Comparison of ENCODE assay signal across 2 cellular contexts in the genomic region with DNA sequence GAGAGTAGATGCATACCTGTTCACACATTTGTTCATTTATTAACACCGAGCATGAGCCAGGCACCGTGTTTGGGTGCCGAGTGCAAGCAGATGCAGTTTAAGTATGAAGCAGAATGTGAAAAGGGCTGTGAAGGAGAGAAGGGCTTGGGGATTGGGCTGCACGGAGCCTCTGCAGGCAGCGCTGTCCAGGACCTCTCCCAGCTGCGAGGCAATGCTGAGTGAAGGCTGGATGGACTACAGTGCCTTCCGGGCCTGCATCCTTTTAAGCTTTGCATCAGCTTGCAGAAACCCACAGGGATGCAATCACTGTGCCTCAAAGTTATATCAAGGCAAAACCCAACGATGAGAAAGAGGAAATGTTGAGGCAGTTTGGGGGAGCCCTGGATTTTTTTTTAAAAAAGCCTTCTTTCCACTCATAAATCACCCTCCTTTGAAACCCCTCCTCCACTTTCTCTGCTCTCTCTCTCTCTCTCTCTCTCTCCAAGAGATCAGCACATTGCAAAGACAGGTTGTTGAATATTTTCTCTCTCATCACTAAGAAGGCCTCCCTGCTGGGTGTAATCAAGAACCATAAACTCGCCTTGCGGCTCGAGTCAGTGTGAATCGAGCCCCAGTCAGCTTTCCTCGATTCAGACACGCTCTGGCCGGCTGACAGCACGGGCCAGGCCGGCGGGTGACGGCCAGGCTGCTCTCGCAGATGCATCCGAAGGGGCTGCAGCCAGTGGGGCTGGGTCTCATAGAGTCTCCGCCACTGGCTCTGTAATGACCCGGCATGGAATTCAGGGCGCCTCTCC.
TF ChIP-seq lines count a peak whose summit lies in the region.

No MANE protein-coding gene starts in this region.

TF ChIP-seq in HEK293T, 16 proteins besides CTCF, POLR2A, EP300 and RAD21 (continued from another document):
- TF ChIP-seq, protein P1, sequence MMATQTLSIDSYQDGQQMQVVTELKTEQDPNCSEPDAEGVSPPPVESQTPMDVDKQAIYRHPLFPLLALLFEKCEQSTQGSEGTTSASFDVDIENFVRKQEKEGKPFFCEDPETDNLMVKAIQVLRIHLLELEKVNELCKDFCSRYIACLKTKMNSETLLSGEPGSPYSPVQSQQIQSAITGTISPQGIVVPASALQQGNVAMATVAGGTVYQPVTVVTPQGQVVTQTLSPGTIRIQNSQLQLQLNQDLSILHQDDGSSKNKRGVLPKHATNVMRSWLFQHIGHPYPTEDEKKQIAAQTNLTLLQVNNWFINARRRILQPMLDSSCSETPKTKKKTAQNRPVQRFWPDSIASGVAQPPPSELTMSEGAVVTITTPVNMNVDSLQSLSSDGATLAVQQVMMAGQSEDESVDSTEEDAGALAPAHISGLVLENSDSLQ (IDR thresholded peaks at IDR 0.05), result no peak
- TF ChIP-seq HDGF (IDR thresholded peaks at IDR 0.05; ENCODE audit: borderline replicate concordance), result no peak
- no peak for TF ChIP-seq ELF4 (IDR thresholded peaks at IDR 0.05)
- TF ChIP-seq BHLHE40 (IDR thresholded peaks at IDR 0.05; ENCODE audit: borderline replicate concordance), result no peak
- no peak for TF ChIP-seq L3MBTL2 (conservative IDR thresholded peaks at IDR 0.05)
- TF ChIP-seq TARDBP (IDR thresholded peaks at IDR 0.05), result no peak

TF ChIP-seq in H1, 55 proteins besides CTCF, POLR2A, EP300 and RAD21 (continued from another document):
- TF ChIP-seq, protein P2, sequence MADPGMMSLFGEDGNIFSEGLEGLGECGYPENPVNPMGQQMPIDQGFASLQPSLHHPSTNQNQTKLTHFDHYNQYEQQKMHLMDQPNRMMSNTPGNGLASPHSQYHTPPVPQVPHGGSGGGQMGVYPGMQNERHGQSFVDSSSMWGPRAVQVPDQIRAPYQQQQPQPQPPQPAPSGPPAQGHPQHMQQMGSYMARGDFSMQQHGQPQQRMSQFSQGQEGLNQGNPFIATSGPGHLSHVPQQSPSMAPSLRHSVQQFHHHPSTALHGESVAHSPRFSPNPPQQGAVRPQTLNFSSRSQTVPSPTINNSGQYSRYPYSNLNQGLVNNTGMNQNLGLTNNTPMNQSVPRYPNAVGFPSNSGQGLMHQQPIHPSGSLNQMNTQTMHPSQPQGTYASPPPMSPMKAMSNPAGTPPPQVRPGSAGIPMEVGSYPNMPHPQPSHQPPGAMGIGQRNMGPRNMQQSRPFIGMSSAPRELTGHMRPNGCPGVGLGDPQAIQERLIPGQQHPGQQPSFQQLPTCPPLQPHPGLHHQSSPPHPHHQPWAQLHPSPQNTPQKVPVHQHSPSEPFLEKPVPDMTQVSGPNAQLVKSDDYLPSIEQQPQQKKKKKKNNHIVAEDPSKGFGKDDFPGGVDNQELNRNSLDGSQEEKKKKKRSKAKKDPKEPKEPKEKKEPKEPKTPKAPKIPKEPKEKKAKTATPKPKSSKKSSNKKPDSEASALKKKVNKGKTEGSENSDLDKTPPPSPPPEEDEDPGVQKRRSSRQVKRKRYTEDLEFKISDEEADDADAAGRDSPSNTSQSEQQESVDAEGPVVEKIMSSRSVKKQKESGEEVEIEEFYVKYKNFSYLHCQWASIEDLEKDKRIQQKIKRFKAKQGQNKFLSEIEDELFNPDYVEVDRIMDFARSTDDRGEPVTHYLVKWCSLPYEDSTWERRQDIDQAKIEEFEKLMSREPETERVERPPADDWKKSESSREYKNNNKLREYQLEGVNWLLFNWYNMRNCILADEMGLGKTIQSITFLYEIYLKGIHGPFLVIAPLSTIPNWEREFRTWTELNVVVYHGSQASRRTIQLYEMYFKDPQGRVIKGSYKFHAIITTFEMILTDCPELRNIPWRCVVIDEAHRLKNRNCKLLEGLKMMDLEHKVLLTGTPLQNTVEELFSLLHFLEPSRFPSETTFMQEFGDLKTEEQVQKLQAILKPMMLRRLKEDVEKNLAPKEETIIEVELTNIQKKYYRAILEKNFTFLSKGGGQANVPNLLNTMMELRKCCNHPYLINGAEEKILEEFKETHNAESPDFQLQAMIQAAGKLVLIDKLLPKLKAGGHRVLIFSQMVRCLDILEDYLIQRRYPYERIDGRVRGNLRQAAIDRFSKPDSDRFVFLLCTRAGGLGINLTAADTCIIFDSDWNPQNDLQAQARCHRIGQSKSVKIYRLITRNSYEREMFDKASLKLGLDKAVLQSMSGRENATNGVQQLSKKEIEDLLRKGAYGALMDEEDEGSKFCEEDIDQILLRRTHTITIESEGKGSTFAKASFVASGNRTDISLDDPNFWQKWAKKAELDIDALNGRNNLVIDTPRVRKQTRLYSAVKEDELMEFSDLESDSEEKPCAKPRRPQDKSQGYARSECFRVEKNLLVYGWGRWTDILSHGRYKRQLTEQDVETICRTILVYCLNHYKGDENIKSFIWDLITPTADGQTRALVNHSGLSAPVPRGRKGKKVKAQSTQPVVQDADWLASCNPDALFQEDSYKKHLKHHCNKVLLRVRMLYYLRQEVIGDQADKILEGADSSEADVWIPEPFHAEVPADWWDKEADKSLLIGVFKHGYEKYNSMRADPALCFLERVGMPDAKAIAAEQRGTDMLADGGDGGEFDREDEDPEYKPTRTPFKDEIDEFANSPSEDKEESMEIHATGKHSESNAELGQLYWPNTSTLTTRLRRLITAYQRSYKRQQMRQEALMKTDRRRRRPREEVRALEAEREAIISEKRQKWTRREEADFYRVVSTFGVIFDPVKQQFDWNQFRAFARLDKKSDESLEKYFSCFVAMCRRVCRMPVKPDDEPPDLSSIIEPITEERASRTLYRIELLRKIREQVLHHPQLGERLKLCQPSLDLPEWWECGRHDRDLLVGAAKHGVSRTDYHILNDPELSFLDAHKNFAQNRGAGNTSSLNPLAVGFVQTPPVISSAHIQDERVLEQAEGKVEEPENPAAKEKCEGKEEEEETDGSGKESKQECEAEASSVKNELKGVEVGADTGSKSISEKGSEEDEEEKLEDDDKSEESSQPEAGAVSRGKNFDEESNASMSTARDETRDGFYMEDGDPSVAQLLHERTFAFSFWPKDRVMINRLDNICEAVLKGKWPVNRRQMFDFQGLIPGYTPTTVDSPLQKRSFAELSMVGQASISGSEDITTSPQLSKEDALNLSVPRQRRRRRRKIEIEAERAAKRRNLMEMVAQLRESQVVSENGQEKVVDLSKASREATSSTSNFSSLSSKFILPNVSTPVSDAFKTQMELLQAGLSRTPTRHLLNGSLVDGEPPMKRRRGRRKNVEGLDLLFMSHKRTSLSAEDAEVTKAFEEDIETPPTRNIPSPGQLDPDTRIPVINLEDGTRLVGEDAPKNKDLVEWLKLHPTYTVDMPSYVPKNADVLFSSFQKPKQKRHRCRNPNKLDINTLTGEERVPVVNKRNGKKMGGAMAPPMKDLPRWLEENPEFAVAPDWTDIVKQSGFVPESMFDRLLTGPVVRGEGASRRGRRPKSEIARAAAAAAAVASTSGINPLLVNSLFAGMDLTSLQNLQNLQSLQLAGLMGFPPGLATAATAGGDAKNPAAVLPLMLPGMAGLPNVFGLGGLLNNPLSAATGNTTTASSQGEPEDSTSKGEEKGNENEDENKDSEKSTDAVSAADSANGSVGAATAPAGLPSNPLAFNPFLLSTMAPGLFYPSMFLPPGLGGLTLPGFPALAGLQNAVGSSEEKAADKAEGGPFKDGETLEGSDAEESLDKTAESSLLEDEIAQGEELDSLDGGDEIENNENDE (IDR thresholded peaks at IDR 0.05; ENCODE audit: insufficient replicate concordance, low read length), result no peak
- TF ChIP-seq POU5F1 (IDR thresholded peaks at IDR 0.05; ENCODE audit: low read depth, low read length) (no peak), TEAD4 (IDR thresholded peaks at IDR 0.05; ENCODE audit: low read depth, low read length) (no peak), SP2 (IDR thresholded peaks at IDR 0.05; ENCODE audit: low read length) (no peak), RFX5 (IDR thresholded peaks at IDR 0.05; ENCODE audit: borderline replicate concordance, low read depth, low read length) (no peak), BCL11A (IDR thresholded peaks at IDR 0.05; ENCODE audit: low read depth in 2 of 2, low read length in 2 of 2) (no peak), HDAC2 (IDR thresholded peaks at IDR 0.05; ENCODE audit: borderline replicate concordance in 1 of 2, low read depth in 2 of 2, low read length in 2 of 2) (no peak), RNF2 (IDR thresholded peaks at IDR 0.05; ENCODE audit: borderline replicate concordance, low read depth, low read length, missing control alignments, poor library complexity, severe bottlenecking) (no peak), YY1 (IDR thresholded peaks at IDR 0.05; ENCODE audit: low read depth, low read length) (no peak), CEBPB (IDR thresholded peaks at IDR 0.05; ENCODE audit: low read depth, low read length) (no peak), RBBP5 (IDR thresholded peaks at IDR 0.05; ENCODE audit: borderline replicate concordance, low read depth, low read length) (no peak), SP1 (IDR thresholded peaks at IDR 0.05; ENCODE audit: low read depth, low read length) (no peak), HDAC6 (IDR thresholded peaks at IDR 0.05; ENCODE audit: low read depth, low read length) (no peak), PHF8 (conservative IDR thresholded peaks at IDR 0.05; ENCODE audit: low read depth, low read length) (no peak), FOSL1 (IDR thresholded peaks at IDR 0.05; ENCODE audit: insufficient read depth, low read depth, low read length) (no peak)
- TF ChIP-seq, protein P3, sequence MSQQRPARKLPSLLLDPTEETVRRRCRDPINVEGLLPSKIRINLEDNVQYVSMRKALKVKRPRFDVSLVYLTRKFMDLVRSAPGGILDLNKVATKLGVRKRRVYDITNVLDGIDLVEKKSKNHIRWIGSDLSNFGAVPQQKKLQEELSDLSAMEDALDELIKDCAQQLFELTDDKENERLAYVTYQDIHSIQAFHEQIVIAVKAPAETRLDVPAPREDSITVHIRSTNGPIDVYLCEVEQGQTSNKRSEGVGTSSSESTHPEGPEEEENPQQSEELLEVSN (IDR thresholded peaks at IDR 0.05), result no peak
- TF ChIP-seq, protein P4, sequence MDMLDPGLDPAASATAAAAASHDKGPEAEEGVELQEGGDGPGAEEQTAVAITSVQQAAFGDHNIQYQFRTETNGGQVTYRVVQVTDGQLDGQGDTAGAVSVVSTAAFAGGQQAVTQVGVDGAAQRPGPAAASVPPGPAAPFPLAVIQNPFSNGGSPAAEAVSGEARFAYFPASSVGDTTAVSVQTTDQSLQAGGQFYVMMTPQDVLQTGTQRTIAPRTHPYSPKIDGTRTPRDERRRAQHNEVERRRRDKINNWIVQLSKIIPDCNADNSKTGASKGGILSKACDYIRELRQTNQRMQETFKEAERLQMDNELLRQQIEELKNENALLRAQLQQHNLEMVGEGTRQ (IDR thresholded peaks at IDR 0.05; ENCODE audit: low read length), result no peak
TF ChIP-seq in H1: peak in this region for 0.
